Comparison of ENCODE assay signal across 8 cellular contexts in genomic region chr3:100710355-100711198, GRCh38. TPM values are rescaled to one million over a fixed set of nuclear protein-coding genes. Genes with fewer than 3 reads are reported as not detected.
DNase-seq lines count a peak whose midpoint lies in the region; ATAC-seq, FAIRE-seq and TF ChIP-seq lines count a peak whose summit lies in the region.

No MANE protein-coding gene starts in this region.

- in situ Hi-C loops in astrocyte of the spinal cord (cut with HindIII; ENCODE audit: low sequenced_read_pairs): no loop called here

- H4K20me1 ChIP-seq in keratinocyte (ENCODE audit: control insufficient read depth, extremely low read depth, insufficient read depth, low read length): peaks cover 6% of the 10 kb centered on the region

- peak; percentile 73 for DNase-seq in DMS114 treated with DMSO at 0.1 percent for 48 hours (lab: John Stamatoyannopoulos, UW; ENCODE audit: unreplicated experiment)
- peak; percentile 39 for DNase-seq in HS-27A (ENCODE audit: low read depth)
- peak; percentile 19 to 80 (median 38) for DNase-seq in T-helper 1 cell
- DNase-seq in astrocyte of the spinal cord (ENCODE audit: low read depth, low spot score): peak; percentile 70
- DNase-seq in keratinocyte (ENCODE audit: low read depth, low spot score): no peak
- peak; percentile 78 to 83 for DNase-seq in stimulated activated CD4-positive, alpha-beta T cell treated with anti-CD3 and anti-CD28 coated beads, Interleukin-2, amount 100 ng/mL, for 24 hours
- DNase-seq in NCI-H1048 (lab: John Stamatoyannopoulos, UW): no peak

- no peak for FAIRE-seq in keratinocyte (lab: Jason Lieb, UNC)

- no peaks in the 10 kb centered on the region for H3K9me3 ChIP-seq in keratinocyte (ENCODE audit: control insufficient read depth, low read depth, low read length)

- H3K79me2 ChIP-seq in keratinocyte (ENCODE audit: control insufficient read depth, insufficient read depth, low read length): peaks cover 58% of the 10 kb centered on the region

- no peaks in the 10 kb centered on the region for H3K27me3 ChIP-seq in keratinocyte (ENCODE audit: control insufficient read depth, extremely low read depth, insufficient read depth, low read length)

- peaks cover 32% of the 10 kb centered on the region for H3K4me1 ChIP-seq in keratinocyte (ENCODE audit: control insufficient read depth, extremely low read depth, insufficient read depth, low read length)

- dilution Hi-C loops in keratinocyte (cut with MboI; ENCODE audit: extremely low pct_ligation_motif_present, low sequenced_read_pairs): no loop called here

- no peak overlapping the region for H2AFZ ChIP-seq in keratinocyte (ENCODE audit: control insufficient read depth, low read length)

- TF ChIP-seq CTCF in astrocyte of the spinal cord (IDR thresholded peaks at IDR 0.05; ENCODE audit: low read depth, low read length) (peak; percentile 42), keratinocyte (optimal IDR thresholded peaks at IDR 0.05 in 1 of 3, IDR thresholded peaks at IDR 0.05 in 1 of 3, conservative IDR thresholded peaks at IDR 0.05 in 1 of 3; ENCODE audit: extremely low read depth in 1 of 3, insufficient read depth in 2 of 3, low read length in 3 of 3) (peak; percentile 11 to 53 (median 38))

- peak overlapping the region; percentile 91 for H3K9ac ChIP-seq in keratinocyte (ENCODE audit: control insufficient read depth, extremely low read depth, insufficient read depth, low read length)

- H3K4me3 ChIP-seq in astrocyte of the spinal cord (ENCODE audit: low read depth, low read length) (peak overlapping the region; percentile 88), keratinocyte (ENCODE audit: control insufficient read depth in 2 of 3, extremely low read depth in 1 of 3, insufficient read depth in 2 of 3, low read depth in 1 of 3, low read length in 3 of 3) (peak overlapping the region; percentile 85 to 95 (median 91))

- peak overlapping the region; percentile 93 for H3K4me2 ChIP-seq in keratinocyte (ENCODE audit: control insufficient read depth, extremely low read depth, insufficient read depth, low read depth, low read length)

- H3K36me3 ChIP-seq in keratinocyte (ENCODE audit: control insufficient read depth in 2 of 2, extremely low read depth in 1 of 2, insufficient read depth in 2 of 2, low read length in 2 of 2): peaks cover 5 to 17% of the 10 kb centered on the region in 2 experiments

- H3K27ac ChIP-seq in keratinocyte (ENCODE audit: control insufficient read depth, insufficient read depth, low read length): peak overlapping the region; percentile 91

- peak; percentile 37 for ATAC-seq in GM21381 (IDR thresholded peaks at IDR 0.05; ENCODE audit: unreplicated experiment)

- no peaks in the 10 kb centered on the region for H3K9me1 ChIP-seq in keratinocyte (ENCODE audit: control insufficient read depth, extremely low read depth, insufficient read depth, low read length)

RNA-seq across cellular contexts. Expression of gene TFG, which starts 1.3 kb away (rescaled TPM):
- polyA plus RNA-seq in keratinocyte: 110 to 247 TPM (median 177 TPM) in 3 replicates
- 83.5 TPM for polyA plus RNA-seq in keratinocyte (2011; ENCODE audit: low read depth)
- polyA plus RNA-seq in keratinocyte (2011; cell fraction: cytosol; rRNA removed): 159 and 208 TPM in 2 replicates
- polyA plus RNA-seq in keratinocyte (2011; cell fraction: nucleus; rRNA removed): 222 and 244 TPM in 2 replicates
- polyA plus RNA-seq in keratinocyte (2012; ENCODE audit: low replicate concordance): 98.0 and 133 TPM in 2 replicates
- 58.0 to 97.0 TPM (median 94.7 TPM) in 3 replicates for polyA minus RNA-seq in keratinocyte
- 62.3 TPM for polyA minus RNA-seq in keratinocyte (2011; cell fraction: cytosol; rRNA and poly(A)+ RNA removed)
- polyA minus RNA-seq in keratinocyte (2011; cell fraction: nucleus; rRNA and poly(A)+ RNA removed): 49.6 and 90.0 TPM in 2 replicates

Comparison
In these comparisons a context has a peak if more than half of its experiments do, and no peak if none do; other contexts are left out.
1. DNase-seq: peak in DMS114 treated with DMSO at 0.1 percent for 48 hours (single experiment), HS-27A (single experiment), T-helper 1 cell (5 of 5), astrocyte of the spinal cord (single experiment) and stimulated activated CD4-positive, alpha-beta T cell treated with anti-CD3 and anti-CD28 coated beads, Interleukin-2, amount 100 ng/mL, for 24 hours (2 of 2); none in keratinocyte (single experiment) and NCI-H1048 (single experiment).